ENCODE assay signal across 9 cellular contexts in genomic region chr12:1811281-1811947, GRCh38. TPM values are rescaled to one million over a fixed set of nuclear protein-coding genes. Genes with fewer than 3 reads are reported as not detected.
DNase-seq lines count a peak whose midpoint lies in the region; ATAC-seq lines count a peak whose summit lies in the region.
"Had no signal": no experiment of that assay in that cellular context is flagged by ENCODE, and none has a peak within 500 bp of the region (broad histone marks: within the 10 kb centered on the region; RNA-seq: fewer than 3 reads in every experiment).

No MANE protein-coding gene starts in this region.

- peak overlapping the region; percentile 81 for H2BK120ac ChIP-seq in mesenchymal stem cell (ENCODE audit: low read depth, low read length)

- H3K9ac ChIP-seq in BLaER1 = peak overlapping the region; percentile 84
- H3K9ac ChIP-seq in mesenchymal stem cell (ENCODE audit: low read length) = no peak overlapping the region

- H3K4me3 ChIP-seq in BLaER1 (peak overlapping the region; percentile 63), mesenchymal stem cell (ENCODE audit: insufficient read depth in 1 of 2, low read depth in 1 of 2, low read length in 2 of 2) (peak overlapping the region in 1 of 2 experiments; percentile 10)

- peak; percentile 87 for DNase-seq in SIG-M5 (lab: John Stamatoyannopoulos, UW)
- peak; percentile 39 for DNase-seq in activated naive CD4-positive, alpha-beta T cell treated with anti-CD3 and anti-CD28 coated beads, Interleukin-2, amount 50 U/mL, for 16 hours
- DNase-seq in mesenchymal stem cell = peak; percentile 85
- no peak for DNase-seq in NCI-H1694 (lab: John Stamatoyannopoulos, UW)
- DNase-seq in epidermal melanocyte (ENCODE audit: insufficient read length, low spot score) = no peak
- DNase-seq: NCI-H774 had no signal

- H3K4me2 ChIP-seq in BLaER1 (peak overlapping the region; percentile 99), mesenchymal stem cell (ENCODE audit: low read length, poor library complexity, severe bottlenecking) (no peak overlapping the region)

- H3K4me1 ChIP-seq in BLaER1 = peaks cover 100% of the 10 kb centered on the region
- H3K4me1 ChIP-seq in mesenchymal stem cell (ENCODE audit: control insufficient read depth, insufficient read depth, low read depth, low read length) = peaks cover 8% of the 10 kb centered on the region

- no peaks in the 10 kb centered on the region for H3K9me3 ChIP-seq in BLaER1
- no peaks in the 10 kb centered on the region for H3K9me3 ChIP-seq in mesenchymal stem cell (ENCODE audit: control insufficient read depth, low read length)

- H4K8ac ChIP-seq in mesenchymal stem cell (ENCODE audit: low read length) = peak overlapping the region; percentile 90

- peak overlapping the region in 1 of 2 experiments; percentile 89 for H3K14ac ChIP-seq in mesenchymal stem cell (ENCODE audit: low read length in 2 of 2)

- H3K23ac ChIP-seq in mesenchymal stem cell (ENCODE audit: low read length in 2 of 2) = no peak overlapping the region

- H2BK15ac ChIP-seq in mesenchymal stem cell (ENCODE audit: low read depth, poor library complexity, severe bottlenecking) = peak overlapping the region; percentile 31

- H4K20me1 ChIP-seq in BLaER1 = no peaks in the 10 kb centered on the region

- H3K27me3 ChIP-seq in BLaER1 (no peaks in the 10 kb centered on the region), mesenchymal stem cell (ENCODE audit: control insufficient read depth in 1 of 2, insufficient read depth in 1 of 2, low read length in 2 of 2) (peaks cover 7 to 44% of the 10 kb centered on the region in 2 experiments)

- ATAC-seq in HG02870 (IDR thresholded peaks at IDR 0.05; ENCODE audit: unreplicated experiment) (no peak), HG03280 (IDR thresholded peaks at IDR 0.05; ENCODE audit: unreplicated experiment) (no peak)

- H3K36me3 ChIP-seq in BLaER1 (no peaks in the 10 kb centered on the region), mesenchymal stem cell (ENCODE audit: control insufficient read depth in 1 of 2, insufficient read depth in 2 of 2, low read depth in 1 of 2, low read length in 2 of 2) (no peaks in the 10 kb centered on the region)

- H2BK5ac ChIP-seq in mesenchymal stem cell (ENCODE audit: low read depth, low read length, poor library complexity, severe bottlenecking) = no peak overlapping the region

- peak overlapping the region; percentile 61 to 93 for H2BK12ac ChIP-seq in mesenchymal stem cell (ENCODE audit: low read length in 2 of 2)

- H2AFZ ChIP-seq in mesenchymal stem cell (ENCODE audit: low read depth, low read length) = no peak overlapping the region

- H3K4ac ChIP-seq in mesenchymal stem cell (ENCODE audit: low read depth in 1 of 2, low read length in 2 of 2) = peak overlapping the region; percentile 93 to 97

- H3K79me1 ChIP-seq in mesenchymal stem cell (replicated peaks; ENCODE audit: low read length, poor library complexity, severe bottlenecking) = no peaks in the 10 kb centered on the region

- 71% methylated on average over 27 of the region's 27 CpGs for WGBS in mesenchymal stem cell

- H2AK5ac ChIP-seq in mesenchymal stem cell (ENCODE audit: low read length, severe bottlenecking) = no peak overlapping the region

- H3K18ac ChIP-seq in mesenchymal stem cell (ENCODE audit: low read depth in 1 of 2, low read length in 2 of 2) = peak overlapping the region; percentile 78 to 88

- peak overlapping the region; percentile 97 for H3K27ac ChIP-seq in BLaER1
- no peak overlapping the region for H3K27ac ChIP-seq in mesenchymal stem cell (ENCODE audit: low read length, poor library complexity, severe bottlenecking)

- peak overlapping the region; percentile 95 for H4K91ac ChIP-seq in mesenchymal stem cell (ENCODE audit: low read length)

RNA-seq across cellular contexts. Expression of gene LRTM2, which starts 9.0 kb away (rescaled TPM):
- 0.01 TPM for polyA plus RNA-seq in mesenchymal stem cell (2013, experiment 1 of 2)
- polyA plus RNA-seq in mesenchymal stem cell (2013, experiment 2 of 2) = 0.01 TPM

Comparison
In these comparisons a context has a peak if more than half of its experiments do, and no peak if none do; other contexts are left out.
1. DNase-seq: peak in SIG-M5 (single experiment), activated naive CD4-positive, alpha-beta T cell treated with anti-CD3 and anti-CD28 coated beads, Interleukin-2, amount 50 U/mL, for 16 hours (single experiment) and mesenchymal stem cell (single experiment); none in NCI-H1694 (single experiment) and epidermal melanocyte (single experiment).